Comparison of ENCODE assay signal across 4 cellular contexts in genomic region chr7:129752760-129753159, GRCh38.
"Had no signal": no experiment of that assay in that cellular context is flagged by ENCODE, and none has a peak within 500 bp of the region (broad histone marks: within the 10 kb centered on the region; RNA-seq: fewer than 3 reads in every experiment).

No MANE protein-coding gene starts in this region.

- H3K4me3 Mint-ChIP-seq: GM23338, H9 had no signal

- DNase-seq: H9, HCEC 1CT, IMR-90 had no signal

- ATAC-seq: GM23338 had no signal

- H3K9me3 Mint-ChIP-seq: GM23338, H9 had no signal
